In the genomic region with DNA sequence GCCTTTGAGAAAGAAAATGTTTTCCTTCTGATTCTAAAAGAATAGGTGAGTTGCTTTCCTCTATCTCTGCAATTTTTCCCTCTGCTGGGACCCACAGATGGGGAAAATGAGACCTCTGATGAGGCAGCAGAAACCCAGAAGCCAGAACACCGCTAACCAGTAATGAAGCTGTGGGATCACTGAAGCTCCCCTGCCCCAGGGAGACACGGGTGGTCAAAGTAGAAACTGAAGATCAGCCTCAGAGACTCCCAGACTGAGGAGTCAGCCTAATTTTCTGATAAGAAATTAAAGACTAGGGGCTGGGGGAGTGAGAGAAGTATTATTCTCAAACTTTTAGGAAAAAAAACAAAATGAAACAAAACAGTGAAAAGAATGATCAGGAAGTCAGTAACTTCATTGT, we compare ENCODE assay signal across 23 cellular contexts. TPM values are rescaled to one million over a fixed set of nuclear protein-coding genes. Genes with fewer than 3 reads are reported as not detected.
A peak's percentile ranks its signal among the peaks of the same experiment; 100 is the strongest.
DNase-seq lines count a peak whose midpoint lies in the region; ATAC-seq and TF ChIP-seq lines count a peak whose summit lies in the region.
"Had no signal": no experiment of that assay in that cellular context is flagged by ENCODE, and none has a peak within 500 bp of the region (broad histone marks: within the 10 kb centered on the region; RNA-seq: fewer than 3 reads in every experiment).

No MANE protein-coding gene starts in this region.

- no peak for ATAC-seq in stimulated activated naive CD8-positive, alpha-beta T cell treated with anti-CD3 and anti-CD28 coated beads, Interleukin-15, Interleukin-2, amounts not matched to agents 100 U/mL and 50 U/mL, for 24 hours
- no peak for ATAC-seq in PC-3
- ATAC-seq in HG03460 (IDR thresholded peaks at IDR 0.05; ENCODE audit: unreplicated experiment) = no peak
- no peak for ATAC-seq in HG03520 (IDR thresholded peaks at IDR 0.05; ENCODE audit: unreplicated experiment)
- ATAC-seq: natural killer cell, upper lobe of right lung had no signal

- H3K9ac ChIP-seq in PC-3 (ENCODE audit: low read length) = no peak overlapping the region

- POLR2A ChIA-PET in PC-3 (lab: Charles Lee; ENCODE audit: unreplicated experiment) = no interaction called here

- H3K4me1 Mint-ChIP-seq in stimulated activated naive CD8-positive, alpha-beta T cell treated with anti-CD3 and anti-CD28 coated beads, Interleukin-15, Interleukin-2, amounts not matched to agents 100 ng/mL and 50 ng/mL, for 24 hours (ENCODE audit: low read depth) = peaks cover 84% of the 10 kb centered on the region
- H3K4me1 Mint-ChIP-seq in dendritic cell treated with granulocyte-macrophage colony-stimulating factor and Interleukin-4, amounts not matched to agents 40 ng/mL and 50 ng/mL, for 4 days (ENCODE audit: low read depth) = peaks cover 18% of the 10 kb centered on the region
- H3K4me1 Mint-ChIP-seq: mesothelial cell of epicardium, natural killer cell had no signal

- H3K4me1 ChIP-seq in PC-3 (ENCODE audit: insufficient read depth, low read length) = no peaks in the 10 kb centered on the region
- H3K4me1 ChIP-seq: right atrium auricular region, upper lobe of right lung had no signal

- H2AFZ ChIP-seq in PC-3 (ENCODE audit: low read length) = peak overlapping the region; percentile 15; the same call in 1 of the 2 replicates

- intact Hi-C loops in PC-3 (cut with micrococcal nuclease) = no loop called here
- intact Hi-C loops in dendritic cell treated with granulocyte-macrophage colony-stimulating factor and Interleukin-4, amounts not matched to agents 40 ng/mL and 50 ng/mL, for 4 days (cut with micrococcal nuclease) = no loop called here

- no peaks in the 10 kb centered on the region for H3K79me2 ChIP-seq in PC-3 (ENCODE audit: low read length)

- H3K36me3 ChIP-seq in PC-3 (ENCODE audit: low read depth, low read length) = no peaks in the 10 kb centered on the region
- H3K36me3 ChIP-seq: ovary, right atrium auricular region, upper lobe of right lung had no signal

- H3F3A ChIP-seq in PC-3 (ENCODE audit: low read length, unreplicated experiment) = no peaks in the 10 kb centered on the region

- no TSS peak for BruUV-seq in PC-3 (replicated peaks; lab: Mats Ljungman, UMichigan)

- no peaks in the 10 kb centered on the region for H4K20me1 ChIP-seq in PC-3 (ENCODE audit: low read length)

- no peaks in the 10 kb centered on the region for H3K9me3 Mint-ChIP-seq in stimulated activated naive CD8-positive, alpha-beta T cell treated with anti-CD3 and anti-CD28 coated beads, Interleukin-15, Interleukin-2, amounts not matched to agents 100 ng/mL and 50 ng/mL, for 24 hours
- H3K9me3 Mint-ChIP-seq in dendritic cell treated with granulocyte-macrophage colony-stimulating factor and Interleukin-4, amounts not matched to agents 40 ng/mL and 50 ng/mL, for 4 days = no peaks in the 10 kb centered on the region
- H3K9me3 Mint-ChIP-seq: mesothelial cell of epicardium, natural killer cell had no signal

- no peaks in the 10 kb centered on the region for H3K36me3 Mint-ChIP-seq in stimulated activated naive CD8-positive, alpha-beta T cell treated with anti-CD3 and anti-CD28 coated beads, Interleukin-15, Interleukin-2, amounts not matched to agents 100 ng/mL and 50 ng/mL, for 24 hours (ENCODE audit: low read depth)
- no peaks in the 10 kb centered on the region for H3K36me3 Mint-ChIP-seq in dendritic cell treated with granulocyte-macrophage colony-stimulating factor and Interleukin-4, amounts not matched to agents 40 ng/mL and 50 ng/mL, for 4 days (ENCODE audit: low read depth)
- H3K36me3 Mint-ChIP-seq: mesothelial cell of epicardium, natural killer cell had no signal

- CTCF ChIA-PET in PC-3 (lab: Charles Lee) = interaction anchor here (0.7 kb wide), 1 partner anchor 22 kb away, joined by 3 read pairs; no protein-coding TSS in a partner anchor

- peak overlapping the region; percentile 91 for H3K27ac Mint-ChIP-seq in stimulated activated naive CD8-positive, alpha-beta T cell treated with anti-CD3 and anti-CD28 coated beads, Interleukin-15, Interleukin-2, amounts not matched to agents 100 ng/mL and 50 ng/mL, for 24 hours
- H3K27ac Mint-ChIP-seq in dendritic cell treated with granulocyte-macrophage colony-stimulating factor and Interleukin-4, amounts not matched to agents 40 ng/mL and 50 ng/mL, for 4 days = peak overlapping the region; percentile 27
- H3K27ac Mint-ChIP-seq: mesothelial cell of epicardium, natural killer cell had no signal

- H3K4me2 ChIP-seq in PC-3 (ENCODE audit: low read length) = peak overlapping the region; percentile 17; the same call in 1 of the 2 replicates

- no peak overlapping the region for H3K4me3 ChIP-seq in PC-3 (ENCODE audit: low read length)
- H3K4me3 ChIP-seq: coronary artery, ovary, right atrium auricular region, upper lobe of right lung had no signal

- H3K9me2 ChIP-seq in PC-3 (replicated peaks; ENCODE audit: low read length) = no peaks in the 10 kb centered on the region

- DNase-seq in stimulated activated naive CD8-positive, alpha-beta T cell treated with anti-CD3 and anti-CD28 coated beads, Interleukin-15, Interleukin-2, amounts not matched to agents 100 U/mL and 50 U/mL, for 24 hours = no peak
- DNase-seq in PC-3 (no peak), hepatic stellate cell (ENCODE audit: low spot score) (no peak)
- DNase-seq: activated CD4-positive, alpha-beta T cell treated with anti-CD3 and anti-CD28 coated beads for 4 hours; activated gamma-delta T cell treated with Interleukin-2 at 50 U/mL for 16 hours; amniotic stem cell; C1 segment of cervical spinal cord; EL; natural killer cell; NCI-H1436 treated with DMSO at 0.1 percent for 48 hours; ovary; SHP77 treated with DMSO at 0.1 percent for 48 hours; upper lobe of right lung had no signal

- H3K9me3 ChIP-seq in PC-3 (ENCODE audit: low read length) = no peaks in the 10 kb centered on the region
- H3K9me3 ChIP-seq: ovary, right atrium auricular region, upper lobe of right lung had no signal

- no peak overlapping the region for H3K27ac ChIP-seq in PC-3 (ENCODE audit: low read length)
- H3K27ac ChIP-seq: coronary artery, ovary, right atrium auricular region, upper lobe of right lung had no signal

- TF ChIP-seq CTCF in PC-3 (conservative IDR thresholded peaks at IDR 0.05; ENCODE audit: low read depth, low read length) = no peak

- H3K27me3 Mint-ChIP-seq in stimulated activated naive CD8-positive, alpha-beta T cell treated with anti-CD3 and anti-CD28 coated beads, Interleukin-15, Interleukin-2, amounts not matched to agents 100 ng/mL and 50 ng/mL, for 24 hours = no peaks in the 10 kb centered on the region
- H3K27me3 Mint-ChIP-seq in dendritic cell treated with granulocyte-macrophage colony-stimulating factor and Interleukin-4, amounts not matched to agents 40 ng/mL and 50 ng/mL, for 4 days = peaks cover 2% of the 10 kb centered on the region

- no peaks in the 10 kb centered on the region; the same call in 1 of the 2 replicates for H3K27me3 ChIP-seq in PC-3 (ENCODE audit: low read length)
- H3K27me3 ChIP-seq: ovary, right atrium auricular region, upper lobe of right lung had no signal

- H3K4me3 Mint-ChIP-seq in stimulated activated naive CD8-positive, alpha-beta T cell treated with anti-CD3 and anti-CD28 coated beads, Interleukin-15, Interleukin-2, amounts not matched to agents 100 ng/mL and 50 ng/mL, for 24 hours = peak overlapping the region; percentile 66
- H3K4me3 Mint-ChIP-seq in dendritic cell treated with granulocyte-macrophage colony-stimulating factor and Interleukin-4, amounts not matched to agents 40 ng/mL and 50 ng/mL, for 4 days = no peak overlapping the region
- H3K4me3 Mint-ChIP-seq: mesothelial cell of epicardium, natural killer cell had no signal

RNA-seq across cellular contexts. Expression of a gene that starts 30.1 kb away (rescaled TPM):
- not detected in 2 replicates for total RNA-seq in PC-3 (2014; rRNA removed)
- total RNA-seq: bronchial epithelial cell, MCF 10A, mesothelial cell of epicardium, OCI-LY7 had no signal

RNA-seq across cellular contexts. Expression of a gene that starts 40.8 kb away (rescaled TPM):
- total RNA-seq in PC-3 (2014; rRNA removed) = 0.18 TPM in 1 of 2 replicates, not detected in the other
- total RNA-seq: MCF 10A, OCI-LY7 had no signal
